7 cellular contexts compared by ENCODE assay signal in the genomic region with DNA sequence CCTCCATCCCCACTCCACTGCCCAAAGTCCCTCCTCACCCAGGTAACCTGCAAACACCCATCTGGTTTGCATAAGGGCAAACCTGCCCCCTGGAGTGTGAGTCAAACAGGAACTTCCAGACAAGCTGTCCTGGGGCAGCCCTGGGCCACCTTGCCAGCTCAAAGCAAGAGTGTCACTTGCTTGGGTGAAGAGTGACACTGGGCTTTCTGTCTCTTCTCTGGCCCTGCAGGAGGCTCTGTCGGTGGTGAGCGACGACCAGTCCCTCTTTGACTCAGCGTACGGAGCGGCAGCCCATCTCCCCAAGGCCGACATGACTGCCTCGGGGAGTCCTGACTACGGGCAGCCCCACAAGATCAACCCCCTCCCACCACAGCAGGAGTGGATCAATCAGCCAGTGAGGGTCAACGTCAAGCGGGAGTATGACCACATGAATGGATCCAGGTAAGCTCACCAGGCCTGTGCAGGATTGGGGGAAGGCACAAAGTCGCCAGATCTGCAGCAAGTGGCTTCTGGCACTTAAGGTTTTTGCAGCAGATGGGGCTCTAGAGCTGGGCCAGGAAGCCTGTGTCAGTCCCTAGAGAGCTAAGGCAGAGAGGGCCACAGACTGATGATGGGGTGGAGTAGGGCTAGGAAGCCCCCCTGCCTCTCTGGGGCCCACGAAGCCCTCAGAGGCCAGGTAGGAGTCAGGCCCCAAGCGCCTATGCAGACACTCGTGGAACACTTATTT.
A peak's percentile ranks its signal among the peaks of the same experiment; 100 is the strongest.
DNase-seq lines count a peak whose midpoint lies in the region; ATAC-seq and TF ChIP-seq lines count a peak whose summit lies in the region.

No MANE protein-coding gene starts in this region.

- intact Hi-C loops in testis (cut with DNase I; ENCODE audit: low total_unique reads) = no loop called here

- no peaks in the 10 kb centered on the region for H3K79me2 ChIP-seq in osteoblast (ENCODE audit: insufficient read depth, low read length)

- no peaks in the 10 kb centered on the region for H3K27me3 ChIP-seq in osteoblast (ENCODE audit: insufficient read depth, low read length)
- no peaks in the 10 kb centered on the region for H3K27me3 ChIP-seq in testis

- H3K4me2 ChIP-seq in osteoblast (ENCODE audit: insufficient read depth, low read length) = no peak overlapping the region

- H3K36me3 ChIP-seq in osteoblast (ENCODE audit: insufficient read depth, low read length) = peaks cover 16% of the 10 kb centered on the region
- no peaks in the 10 kb centered on the region for H3K36me3 ChIP-seq in testis (ENCODE audit: low read depth, missing control alignments)

- no peak overlapping the region for H2AFZ ChIP-seq in osteoblast (ENCODE audit: low read length)

- peaks cover 3% of the 10 kb centered on the region for H4K20me1 ChIP-seq in osteoblast (ENCODE audit: insufficient read depth, low read length)

- H3K4me3 ChIP-seq in osteoblast (ENCODE audit: insufficient read depth, low read length) = no peak overlapping the region
- no peak overlapping the region for H3K4me3 ChIP-seq in testis

- H3K27ac ChIP-seq in osteoblast (ENCODE audit: low read depth, low read length) = peak overlapping the region; percentile 91
- H3K27ac ChIP-seq in testis = no peak overlapping the region

- H3K4me1 ChIP-seq in osteoblast (ENCODE audit: insufficient read depth, low read length) (peaks cover 17% of the 10 kb centered on the region), testis (no peaks in the 10 kb centered on the region)

- no peak for TF ChIP-seq CTCF in osteoblast (IDR thresholded peaks at IDR 0.05; ENCODE audit: extremely low read depth, low read depth, low read length)
- TF ChIP-seq CTCF in testis (IDR thresholded peaks at IDR 0.05) = no peak

- TF ChIP-seq POLR2A in testis (IDR thresholded peaks at IDR 0.05) = no peak

- no peaks in the 10 kb centered on the region for H3K9me3 ChIP-seq in osteoblast (ENCODE audit: low read depth, low read length)
- no peaks in the 10 kb centered on the region for H3K9me3 ChIP-seq in testis

- DNase-seq in RPMI8226 (peak; percentile 22), osteoblast (ENCODE audit: insufficient read length, low spot score, missing footprints) (no peak), cerebellar nuclear complex (lab: John Stamatoyannopoulos, UW) (no peak), kidney tubule cell (ENCODE audit: low spot score) (no peak), testis (no peak)

- ATAC-seq in GM18909 (IDR thresholded peaks at IDR 0.05; ENCODE audit: poor library complexity, unreplicated experiment) (peak; percentile 79), HG02610 (IDR thresholded peaks at IDR 0.05; ENCODE audit: unreplicated experiment) (peak; percentile 89)

- 93 to 98% methylated on average over 13 to 14 of the region's 15 CpGs for WGBS in testis, 2 donors
